In genomic region chr5:148730955-148731898, GRCh38 we compare ENCODE assay signal across 8 cellular contexts.
A peak's percentile ranks its signal among the peaks of the same experiment; 100 is the strongest.
DNase-seq lines count a peak whose midpoint lies in the region; ATAC-seq and TF ChIP-seq lines count a peak whose summit lies in the region.

No MANE protein-coding gene starts in this region.

- no peaks in the 10 kb centered on the region for H3K9me3 ChIP-seq in CD8-positive, alpha-beta T cell (ENCODE audit: low read length)

- H3K27ac Mint-ChIP-seq in CD8-positive, alpha-beta T cell, result no peak overlapping the region
- H3K27ac Mint-ChIP-seq in activated CD4-positive, alpha-beta T cell treated with anti-CD3 and anti-CD28 coated beads, Interleukin-2, amount 10 ng/mL, durations not matched to agents 7 days and 5 days, result peak overlapping the region; percentile 78

- H3K4me1 Mint-ChIP-seq in CD8-positive, alpha-beta T cell (ENCODE audit: low read depth), result peaks cover 5% of the 10 kb centered on the region
- peaks cover 4% of the 10 kb centered on the region for H3K4me1 Mint-ChIP-seq in activated CD4-positive, alpha-beta T cell treated with anti-CD3 and anti-CD28 coated beads, Interleukin-2, amount 10 ng/mL, durations not matched to agents 7 days and 5 days

- ATAC-seq in CD8-positive, alpha-beta T cell, result peak; percentile 95
- ATAC-seq in GM19438 (IDR thresholded peaks at IDR 0.05; ENCODE audit: low read depth, unreplicated experiment) (peak; percentile 86), HG03469 (IDR thresholded peaks at IDR 0.05; ENCODE audit: unreplicated experiment) (peak; percentile 96)

- peak; percentile 21 to 69 (median 62) for DNase-seq in CD8-positive, alpha-beta T cell
- DNase-seq in NCI-H526 treated with DMSO at 0.1 percent for 48 hours (lab: John Stamatoyannopoulos, UW) (peak; percentile 70), dermis microvascular lymphatic vessel endothelial cell (ENCODE audit: low read depth in 2 of 2) (peak; percentile 85 to 91), medulla oblongata (ENCODE audit: extremely low spot score) (peak; percentile 95)
- DNase-seq in activated CD4-positive, alpha-beta T cell treated with anti-CD3 and anti-CD28 coated beads, Interleukin-2, amount 10 ng/mL, durations not matched to agents 7 days and 5 days, result peak; percentile 87
- peak; percentile 8 for DNase-seq in stimulated activated CD8-positive, alpha-beta memory T cell treated with anti-CD3 and anti-CD28 coated beads, Interleukin-15, amount 100 ng/mL, for 24 hours (ENCODE audit: low read depth)

- peak; percentile 99 for TF ChIP-seq CTCF in CD8-positive, alpha-beta T cell (IDR thresholded peaks at IDR 0.05)

- no peaks in the 10 kb centered on the region for H3K36me3 ChIP-seq in CD8-positive, alpha-beta T cell (ENCODE audit: insufficient read depth, low read length)

- H3K27ac ChIP-seq in CD8-positive, alpha-beta T cell (ENCODE audit: low read depth, low read length), result no peak overlapping the region

- POLR2A ChIA-PET in CD8-positive, alpha-beta T cell (lab: Charles Lee), result no interaction called here
- POLR2A ChIA-PET in activated CD4-positive, alpha-beta T cell treated with anti-CD3 and anti-CD28 coated beads, Interleukin-2, amount 10 ng/mL, durations not matched to agents 7 days and 5 days (lab: Charles Lee), result interaction anchor here (0.6 kb wide), 1 partner anchor 228 kb away, joined by 3 read pairs; no protein-coding TSS in a partner anchor

- no peaks in the 10 kb centered on the region for H3K9me3 Mint-ChIP-seq in CD8-positive, alpha-beta T cell
- no peaks in the 10 kb centered on the region for H3K9me3 Mint-ChIP-seq in activated CD4-positive, alpha-beta T cell treated with anti-CD3 and anti-CD28 coated beads, Interleukin-2, amount 10 ng/mL, durations not matched to agents 7 days and 5 days

- no peaks in the 10 kb centered on the region for H3K36me3 Mint-ChIP-seq in CD8-positive, alpha-beta T cell
- no peaks in the 10 kb centered on the region for H3K36me3 Mint-ChIP-seq in activated CD4-positive, alpha-beta T cell treated with anti-CD3 and anti-CD28 coated beads, Interleukin-2, amount 10 ng/mL, durations not matched to agents 7 days and 5 days (ENCODE audit: low read depth)

- no peaks in the 10 kb centered on the region for H3K4me1 ChIP-seq in CD8-positive, alpha-beta T cell (ENCODE audit: insufficient read depth, low read length)

- peaks cover 3% of the 10 kb centered on the region for H3K27me3 Mint-ChIP-seq in CD8-positive, alpha-beta T cell (ENCODE audit: low read depth)
- H3K27me3 Mint-ChIP-seq in activated CD4-positive, alpha-beta T cell treated with anti-CD3 and anti-CD28 coated beads, Interleukin-2, amount 10 ng/mL, durations not matched to agents 7 days and 5 days, result peaks cover 1% of the 10 kb centered on the region

- CTCF ChIA-PET in CD8-positive, alpha-beta T cell (lab: Charles Lee), result interaction anchor here (0.5 to 19.7 kb wide), 68 partner anchors 9 to 883 kb away, joined by 3 to 264 read pairs (median 4); no protein-coding TSS in a partner anchor
- CTCF ChIA-PET in activated CD4-positive, alpha-beta T cell treated with anti-CD3 and anti-CD28 coated beads, Interleukin-2, amount 10 ng/mL, durations not matched to agents 7 days and 5 days (lab: Charles Lee), result interaction anchor here (0.6 to 5.4 kb wide), 34 partner anchors 8 to 874 kb away, joined by 3 to 35 read pairs (median 4); no protein-coding TSS in a partner anchor

- H3K4me3 Mint-ChIP-seq in CD8-positive, alpha-beta T cell, result peak overlapping the region; percentile 67
- peak overlapping the region; percentile 42 for H3K4me3 Mint-ChIP-seq in activated CD4-positive, alpha-beta T cell treated with anti-CD3 and anti-CD28 coated beads, Interleukin-2, amount 10 ng/mL, durations not matched to agents 7 days and 5 days

- intact Hi-C loops in CD8-positive, alpha-beta T cell (cut with DNase I, micrococcal nuclease), result loop anchor here (1.0 to 10.0 kb wide), 8 partner anchors 96 to 874 kb away; partner anchors contain the start of gene ADRB2 (in 1 of the 2)

- H3K4me3 ChIP-seq in CD8-positive, alpha-beta T cell (ENCODE audit: low read depth, low read length), result no peak overlapping the region

- no peaks in the 10 kb centered on the region for H3K27me3 ChIP-seq in CD8-positive, alpha-beta T cell (ENCODE audit: insufficient read depth, low read length)

Comparison
In these comparisons a context has a peak if more than half of its experiments do, and no peak if none do; other contexts are left out.
1. DNase-seq: peak in every context shown above with its lines; median percentile 95 in medulla oblongata; 88 in dermis microvascular lymphatic vessel endothelial cell; 87 in activated CD4-positive, alpha-beta T cell treated with anti-CD3 and anti-CD28 coated beads, Interleukin-2, amount 10 ng/mL, durations not matched to agents 7 days and 5 days; 70 in NCI-H526 treated with DMSO at 0.1 percent for 48 hours; 62 in CD8-positive, alpha-beta T cell; 8 in stimulated activated CD8-positive, alpha-beta memory T cell treated with anti-CD3 and anti-CD28 coated beads, Interleukin-15, amount 100 ng/mL, for 24 hours.